8 cellular contexts compared by ENCODE assay signal in the genomic region with DNA sequence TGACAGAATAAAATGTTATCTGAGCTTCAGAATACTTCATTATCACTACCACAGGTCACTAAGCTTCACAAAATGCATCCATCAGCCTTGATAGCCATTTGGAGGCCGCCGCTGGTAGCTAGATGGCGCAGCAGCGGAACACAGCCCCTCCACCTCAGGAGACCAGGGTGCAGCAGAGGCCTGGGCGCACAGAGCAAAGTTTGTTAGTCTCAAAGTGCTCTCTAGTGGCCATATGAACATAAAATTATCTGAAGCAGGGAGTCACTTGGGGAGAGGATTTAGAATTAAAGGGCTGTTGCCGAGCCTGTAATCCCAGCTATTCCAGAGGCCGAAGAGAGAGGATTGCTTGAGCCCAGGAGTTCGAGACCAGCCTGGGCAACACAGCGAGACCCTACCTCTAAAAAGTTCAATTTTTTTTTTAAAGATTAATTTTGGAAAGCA. TPM values are rescaled to one million over a fixed set of nuclear protein-coding genes. Genes with fewer than 3 reads are reported as not detected.
DNase-seq lines count a peak whose midpoint lies in the region; ATAC-seq and TF ChIP-seq lines count a peak whose summit lies in the region.

No MANE protein-coding gene starts in this region.

- H3K4me3 Mint-ChIP-seq in activated naive CD4-positive, alpha-beta T cell treated with anti-CD3 and anti-CD28 coated beads for 36 hours = no peak overlapping the region

- H3K79me2 ChIP-seq in GM23248 (ENCODE audit: insufficient read depth) = no peaks in the 10 kb centered on the region
- no peaks in the 10 kb centered on the region for H3K79me2 ChIP-seq in Karpas-422 (ENCODE audit: low read length)

- H3K9me2 ChIP-seq in GM23248 (ENCODE audit: insufficient read depth) (no peaks in the 10 kb centered on the region), Karpas-422 (replicated peaks; ENCODE audit: insufficient read depth, low read length) (no peaks in the 10 kb centered on the region)

- no peaks in the 10 kb centered on the region for H3K36me3 Mint-ChIP-seq in activated naive CD4-positive, alpha-beta T cell treated with anti-CD3 and anti-CD28 coated beads for 36 hours (ENCODE audit: low read depth)

- in situ Hi-C loops in GM23248 (cut with MboI) = loop anchor here (25.0 kb wide), 1 partner anchor 462 kb away; no protein-coding TSS in a partner anchor

- intact Hi-C loops in activated naive CD4-positive, alpha-beta T cell treated with anti-CD3 and anti-CD28 coated beads for 36 hours (cut with micrococcal nuclease) = loop anchor here (1.0 to 10.0 kb wide), 2 partner anchors 447 to 1621 kb away; no protein-coding TSS in a partner anchor
- intact Hi-C loops in right cardiac atrium (cut with DNase I) = no loop called here

- ATAC-seq in right cardiac atrium = peak; percentile 78 to 90

- no peak overlapping the region for H2AFZ ChIP-seq in GM23248
- H2AFZ ChIP-seq in Karpas-422 (ENCODE audit: low read length) = no peak overlapping the region

- no peaks in the 10 kb centered on the region for H3K9me3 ChIP-seq in GM23248 (ENCODE audit: low read depth)
- H3K9me3 ChIP-seq in Karpas-422 (ENCODE audit: low read length) = no peaks in the 10 kb centered on the region
- H3K9me3 ChIP-seq in right cardiac atrium (ENCODE audit: control insufficient read depth, low read length) = no peaks in the 10 kb centered on the region

- H3K36me3 ChIP-seq in GM23248 (ENCODE audit: low read depth) (no peaks in the 10 kb centered on the region), Karpas-422 (ENCODE audit: insufficient read depth, low read length) (no peaks in the 10 kb centered on the region)

- H3K9me3 Mint-ChIP-seq in activated naive CD4-positive, alpha-beta T cell treated with anti-CD3 and anti-CD28 coated beads for 36 hours = no peaks in the 10 kb centered on the region

- H4K20me1 ChIP-seq in GM23248 (ENCODE audit: insufficient read depth) = no peaks in the 10 kb centered on the region
- no peaks in the 10 kb centered on the region for H4K20me1 ChIP-seq in Karpas-422 (ENCODE audit: insufficient read depth, low read depth, low read length)

- H3K27ac ChIP-seq in GM23248 = no peak overlapping the region
- no peak overlapping the region for H3K27ac ChIP-seq in Karpas-422 (ENCODE audit: low read length)
- no peak overlapping the region for H3K27ac ChIP-seq in right cardiac atrium (ENCODE audit: low read length)

- DNase-seq in GM10266 (ENCODE audit: extremely low spot score) = peak; percentile 66
- peak; percentile 40 for DNase-seq in GM23248
- peak; percentile 84 for DNase-seq in Karpas-422
- peak; percentile 86 for DNase-seq in SHP77 treated with DMSO at 0.1 percent for 48 hours (lab: John Stamatoyannopoulos, UW)
- peak; percentile 80 for DNase-seq in activated naive CD4-positive, alpha-beta T cell treated with anti-CD3 and anti-CD28 coated beads for 36 hours
- peak; percentile 45 to 79 (median 76) for DNase-seq in right cardiac atrium
- peak; percentile 21 to 29 for DNase-seq in stimulated activated CD4-positive, alpha-beta T cell treated with anti-CD3 and anti-CD28 coated beads, Interleukin-15, amount 100 ng/mL, for 1 hour (ENCODE audit: low read depth in 1 of 2, low spot score in 1 of 2)
- DNase-seq in epidermal melanocyte (ENCODE audit: insufficient read length, low spot score) = no peak

- TF ChIP-seq CTCF in GM10266 (IDR thresholded peaks at IDR 0.05; ENCODE audit: control insufficient read depth, insufficient read depth, low read depth, missing control alignments) = peak; percentile 79

- H3K4me1 ChIP-seq in GM23248 (ENCODE audit: insufficient read depth) = peaks cover 27% of the 10 kb centered on the region
- H3K4me1 ChIP-seq in Karpas-422 (ENCODE audit: low read length) = no peaks in the 10 kb centered on the region
- H3K4me1 ChIP-seq in right cardiac atrium (ENCODE audit: control insufficient read depth, insufficient read depth, low read length) = no peaks in the 10 kb centered on the region

- CTCF ChIA-PET in activated naive CD4-positive, alpha-beta T cell treated with anti-CD3 and anti-CD28 coated beads for 36 hours (lab: Charles Lee) = interaction anchor here (0.7 to 2.1 kb wide), 20 partner anchors 8 to 820 kb away, joined by 3 to 13 read pairs (median 4); a partner anchor contains a TSS

- H3K4me3 ChIP-seq in GM23248 = no peak overlapping the region
- no peak overlapping the region for H3K4me3 ChIP-seq in Karpas-422 (ENCODE audit: low read length)
- no peak overlapping the region for H3K4me3 ChIP-seq in right cardiac atrium (ENCODE audit: low read length)

- H3F3A ChIP-seq in GM23248 (ENCODE audit: insufficient read depth) = peaks cover 33% of the 10 kb centered on the region

- no peak overlapping the region for H3K4me2 ChIP-seq in GM23248 (ENCODE audit: unreplicated experiment)
- H3K4me2 ChIP-seq in Karpas-422 (ENCODE audit: low read depth, low read length, poor library complexity, severe bottlenecking) = no peak overlapping the region

- peaks cover 2% of the 10 kb centered on the region for H3K4me1 Mint-ChIP-seq in activated naive CD4-positive, alpha-beta T cell treated with anti-CD3 and anti-CD28 coated beads for 36 hours (ENCODE audit: low read depth)

- peaks cover 4% of the 10 kb centered on the region for H3K27me3 Mint-ChIP-seq in activated naive CD4-positive, alpha-beta T cell treated with anti-CD3 and anti-CD28 coated beads for 36 hours (ENCODE audit: low read depth)

- H3K9ac ChIP-seq in GM23248 (no peak overlapping the region), Karpas-422 (ENCODE audit: low read length) (no peak overlapping the region)

- no peaks in the 10 kb centered on the region for H3K27me3 ChIP-seq in GM23248 (replicated peaks; ENCODE audit: insufficient read depth)
- H3K27me3 ChIP-seq in Karpas-422 (ENCODE audit: low read length) = no peaks in the 10 kb centered on the region
- no peaks in the 10 kb centered on the region for H3K27me3 ChIP-seq in right cardiac atrium (ENCODE audit: control insufficient read depth, insufficient read depth)

- H3K27ac Mint-ChIP-seq in activated naive CD4-positive, alpha-beta T cell treated with anti-CD3 and anti-CD28 coated beads for 36 hours = no peak overlapping the region

- 86% methylated on average over 9 of the region's 9 CpGs for WGBS in GM23248 (ENCODE audit: low coverage in 1 of 2, low lambda C conversion rate in 2 of 2, missing lambda C conversion rate in 2 of 2), 2 experiments
- WGBS in right cardiac atrium = 57% methylated on average over 9 of the region's 9 CpGs

RNA-seq across cellular contexts. Expression of a gene that starts 8.1 kb away (rescaled TPM):
- 133 and 145 TPM in 2 replicates for total RNA-seq in GM23248 (2014; rRNA removed; shearing (Covaris generic))
- polyA plus RNA-seq in GM23248 (2016; fragmentation: Nextera tagmentation; extraction: Ambion mirVana) (169 and 170 TPM in 2 replicates), right cardiac atrium (26.7 TPM)
- 10.9 and 12.1 TPM in 2 replicates for total RNA-seq in Karpas-422 (2014; rRNA removed; shearing (Covaris generic); ENCODE audit: low replicate concordance)
- total RNA-seq in activated naive CD4-positive, alpha-beta T cell treated with anti-CD3 and anti-CD28 coated beads for 36 hours = 100 to 1,000 TPM; 137 to 152 TPM
- total RNA-seq in right cardiac atrium = 10 to 100 TPM; 41.8 to 56.0 (median 47.1) TPM
